In the genomic region with DNA sequence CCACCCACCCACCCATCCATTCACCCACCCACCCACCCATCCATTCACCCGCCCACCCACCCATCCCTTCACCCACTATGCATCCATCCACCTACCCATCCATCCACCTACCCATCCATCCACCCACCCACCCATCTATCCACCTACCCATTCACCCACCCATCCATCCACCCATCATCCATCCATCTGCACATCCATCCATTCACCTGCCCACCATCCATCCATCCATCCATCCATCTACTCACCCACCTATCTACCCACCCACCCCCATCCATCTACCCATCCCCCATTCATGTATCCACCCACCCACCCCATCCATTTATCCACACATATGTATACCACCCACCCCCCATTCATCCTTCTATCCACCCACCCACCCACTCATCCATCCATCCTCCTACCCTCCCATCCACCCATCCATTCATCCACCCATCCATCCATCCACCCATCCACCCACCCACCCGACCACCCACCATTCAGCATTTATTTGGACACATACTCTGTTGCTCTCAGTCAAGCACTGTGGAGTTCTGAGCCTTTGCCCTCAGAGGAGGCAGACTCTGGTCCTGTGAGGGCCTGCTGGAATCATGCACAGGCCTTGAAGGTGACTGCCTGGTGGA, we compare ENCODE assay signal across 18 cellular contexts.
DNase-seq lines count a peak whose midpoint lies in the region; ATAC-seq and TF ChIP-seq lines count a peak whose summit lies in the region.
"Had no signal": no experiment of that assay in that cellular context is flagged by ENCODE, and none has a peak within 500 bp of the region (broad histone marks: within the 10 kb centered on the region; RNA-seq: fewer than 3 reads in every experiment).

No MANE protein-coding gene starts in this region.

- TF ChIP-seq CTCF in left ventricle myocardium inferior (IDR thresholded peaks at IDR 0.05; ENCODE audit: borderline replicate concordance) (no peak), heart right ventricle (IDR thresholded peaks at IDR 0.05) (no peak), suprapubic skin (IDR thresholded peaks at IDR 0.05) (no peak), vagina (IDR thresholded peaks at IDR 0.05) (no peak)

- DNase-seq in left ventricle myocardium inferior (no peak), heart right ventricle (no peak), suprapubic skin (ENCODE audit: low spot score in 2 of 2) (no peak), vagina (ENCODE audit: extremely low spot score in 2 of 2) (no peak), GDM1 (lab: John Stamatoyannopoulos, UW) (no peak)
- no peak for DNase-seq in CD8-positive, alpha-beta memory T cell
- DNase-seq: CD4-positive, CD25-positive, alpha-beta regulatory T cell; CD8-positive, alpha-beta T cell; DMS 273 treated with DMSO at 0.1 percent for 48 hours; DMS79; EL; GF-D8; GOT3 had no signal

- no peak overlapping the region for H3K27ac Mint-ChIP-seq in CD8-positive, alpha-beta memory T cell
- H3K27ac Mint-ChIP-seq: B cell; CD8-positive, alpha-beta T cell had no signal

- intact Hi-C loops in left ventricle myocardium inferior (cut with micrococcal nuclease) (no loop called here), heart right ventricle (cut with DNase I) (no loop called here), vagina (cut with DNase I) (no loop called here)

- no peak for TF ChIP-seq EP300 in suprapubic skin (IDR thresholded peaks at IDR 0.05)

- H3K36me3 ChIP-seq in left ventricle myocardium inferior = no peaks in the 10 kb centered on the region
- no peaks in the 10 kb centered on the region for H3K36me3 ChIP-seq in heart right ventricle
- no peaks in the 10 kb centered on the region for H3K36me3 ChIP-seq in suprapubic skin
- no peaks in the 10 kb centered on the region for H3K36me3 ChIP-seq in vagina
- no peaks in the 10 kb centered on the region for H3K36me3 ChIP-seq in CD8-positive, alpha-beta memory T cell (ENCODE audit: insufficient read depth, low read length)
- H3K36me3 ChIP-seq: HAP-1 had no signal

- TF ChIP-seq POLR2A in suprapubic skin (IDR thresholded peaks at IDR 0.05) (no peak), vagina (IDR thresholded peaks at IDR 0.05) (no peak)

- no peak overlapping the region for H3K4me3 Mint-ChIP-seq in CD8-positive, alpha-beta memory T cell
- H3K4me3 Mint-ChIP-seq: B cell; CD4-positive, CD25-positive, alpha-beta regulatory T cell; CD8-positive, alpha-beta T cell had no signal

- H3K27ac ChIP-seq in left ventricle myocardium inferior (replicated peaks) (peak overlapping the region; percentile 46), heart right ventricle (no peak overlapping the region), suprapubic skin (peak overlapping the region; percentile 83), vagina (peak overlapping the region; percentile 13)
- H3K27ac ChIP-seq in CD8-positive, alpha-beta memory T cell (ENCODE audit: low read depth, low read length) = no peak overlapping the region
- H3K27ac ChIP-seq: 22Rv1, BLaER1, C4-2B had no signal

- peaks cover 0 to 9% (median 2%) of the 10 kb centered on the region in 3 donors for H3K36me3 Mint-ChIP-seq in CD8-positive, alpha-beta memory T cell

- H3K4me1 Mint-ChIP-seq in CD8-positive, alpha-beta memory T cell = peaks cover 0 to 3% (median 2%) of the 10 kb centered on the region in 3 donors
- H3K4me1 Mint-ChIP-seq: B cell had no signal

- H3K9me3 ChIP-seq in left ventricle myocardium inferior (replicated peaks) (no peaks in the 10 kb centered on the region), heart right ventricle (no peaks in the 10 kb centered on the region), suprapubic skin (no peaks in the 10 kb centered on the region), vagina (no peaks in the 10 kb centered on the region)
- H3K9me3 ChIP-seq in CD8-positive, alpha-beta memory T cell (ENCODE audit: low read length) = no peaks in the 10 kb centered on the region
- H3K9me3 ChIP-seq: BLaER1, HAP-1 had no signal

- H3K27me3 ChIP-seq in left ventricle myocardium inferior (ENCODE audit: low read depth) (no peaks in the 10 kb centered on the region), heart right ventricle (no peaks in the 10 kb centered on the region), suprapubic skin (no peaks in the 10 kb centered on the region), vagina (no peaks in the 10 kb centered on the region)
- no peaks in the 10 kb centered on the region for H3K27me3 ChIP-seq in CD8-positive, alpha-beta memory T cell (ENCODE audit: insufficient read depth, low read length, poor library complexity, severe bottlenecking)
- H3K27me3 ChIP-seq: BLaER1 had no signal

- no peaks in the 10 kb centered on the region for H3K27me3 Mint-ChIP-seq in CD8-positive, alpha-beta memory T cell
- H3K27me3 Mint-ChIP-seq: B cell; CD4-positive, CD25-positive, alpha-beta regulatory T cell had no signal

- CTCF ChIA-PET in CD8-positive, alpha-beta memory T cell (lab: Charles Lee) = no interaction called here

- WGBS in heart right ventricle, 2 donors = 91 to 97% methylated on average over 2 of the region's 2 CpGs
- WGBS in suprapubic skin = 90% methylated on average over 2 of the region's 2 CpGs

- no peak for ATAC-seq in heart right ventricle
- ATAC-seq: CD8-positive, alpha-beta T cell had no signal

- H3K4me1 ChIP-seq in left ventricle myocardium inferior (peaks cover 11% of the 10 kb centered on the region), heart right ventricle (peaks cover 0 to 14% (median 3%) of the 10 kb centered on the region in 9 donors), suprapubic skin (peaks cover 30% of the 10 kb centered on the region), vagina (peaks cover 25% of the 10 kb centered on the region)
- H3K4me1 ChIP-seq in CD8-positive, alpha-beta memory T cell (ENCODE audit: insufficient read depth, low read length) = no peaks in the 10 kb centered on the region
- H3K4me1 ChIP-seq: HAP-1 had no signal

- H3K4me3 ChIP-seq in left ventricle myocardium inferior (no peak overlapping the region), heart right ventricle (no peak overlapping the region), suprapubic skin (no peak overlapping the region), vagina (no peak overlapping the region)
- no peak overlapping the region for H3K4me3 ChIP-seq in CD8-positive, alpha-beta memory T cell (ENCODE audit: low read length)
- H3K4me3 ChIP-seq: BLaER1, HAP-1 had no signal

- POLR2A ChIA-PET in CD8-positive, alpha-beta memory T cell (lab: Charles Lee) = no interaction called here

- no peaks in the 10 kb centered on the region for H3K9me3 Mint-ChIP-seq in CD8-positive, alpha-beta memory T cell
- H3K9me3 Mint-ChIP-seq: CD4-positive, CD25-positive, alpha-beta regulatory T cell; CD8-positive, alpha-beta T cell had no signal

Comparison
In these comparisons a context has a peak if more than half of its experiments do, and no peak if none do; other contexts are left out.
1. H3K27ac ChIP-seq: peak in left ventricle myocardium inferior (single experiment), suprapubic skin (single experiment) and vagina (single experiment); none in heart right ventricle (0 of 10) and CD8-positive, alpha-beta memory T cell (single experiment).